26 cellular contexts compared by ENCODE assay signal in the genomic region with DNA sequence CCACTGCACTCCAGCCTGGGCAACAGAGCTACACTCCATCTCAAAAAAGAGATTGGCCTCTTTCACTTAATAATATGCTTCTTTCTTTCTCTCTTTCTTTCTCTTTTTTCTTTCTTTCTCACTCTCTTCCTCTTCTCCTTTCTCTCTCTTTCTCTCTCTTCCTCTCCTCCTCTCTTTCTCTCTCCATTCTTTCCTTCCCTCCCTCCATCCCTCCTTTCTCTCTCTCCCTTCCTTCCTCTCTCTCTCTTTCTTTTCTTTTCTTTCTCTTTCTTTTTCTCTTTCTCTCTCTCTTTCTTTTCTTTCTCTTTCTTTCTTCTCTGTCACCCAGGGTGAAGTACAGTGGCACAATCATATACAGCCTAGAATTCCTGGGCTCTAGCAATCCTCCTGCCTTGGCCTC. TPM values are rescaled to one million over a fixed set of nuclear protein-coding genes. Genes with fewer than 3 reads are reported as not detected.
DNase-seq lines count a peak whose midpoint lies in the region; ATAC-seq, FAIRE-seq and TF ChIP-seq lines count a peak whose summit lies in the region.
"Had no signal": no experiment of that assay in that cellular context is flagged by ENCODE, and none has a peak within 500 bp of the region (broad histone marks: within the 10 kb centered on the region; RNA-seq: fewer than 3 reads in every experiment).

No MANE protein-coding gene starts in this region.

- peaks cover 2% of the 10 kb centered on the region for H3K36me3 Mint-ChIP-seq in T-helper 2 cell treated with Interferon-gamma antibody and Interleukin-4, amounts not matched to agents 5 μg/mL and 100 μg/mL, for 36 hours (ENCODE audit: low read depth)
- no peaks in the 10 kb centered on the region for H3K36me3 Mint-ChIP-seq in activated naive CD4-positive, alpha-beta T cell treated with anti-CD3 and anti-CD28 coated beads, Interleukin-2, amount 50 U/mL, for 24 hours
- H3K36me3 Mint-ChIP-seq: CD4-positive, CD25-positive, alpha-beta regulatory T cell; CD8-positive, alpha-beta T cell had no signal

- H3K27me3 Mint-ChIP-seq in T-helper 2 cell treated with Interferon-gamma antibody and Interleukin-4, amounts not matched to agents 5 μg/mL and 100 μg/mL, for 36 hours (ENCODE audit: low read depth): no peaks in the 10 kb centered on the region
- H3K27me3 Mint-ChIP-seq in activated naive CD4-positive, alpha-beta T cell treated with anti-CD3 and anti-CD28 coated beads, Interleukin-2, amount 50 U/mL, for 24 hours: no peaks in the 10 kb centered on the region
- H3K27me3 Mint-ChIP-seq: B cell; CD4-positive, CD25-positive, alpha-beta regulatory T cell had no signal

- H3K4me2 ChIP-seq in K562 (ENCODE audit: insufficient read depth, low read length): no peak overlapping the region
- H3K4me2 ChIP-seq: BLaER1 had no signal

- no peaks in the 10 kb centered on the region for H3K9me3 Mint-ChIP-seq in T-helper 2 cell treated with Interferon-gamma antibody and Interleukin-4, amounts not matched to agents 5 μg/mL and 100 μg/mL, for 36 hours
- no peaks in the 10 kb centered on the region for H3K9me3 Mint-ChIP-seq in activated naive CD4-positive, alpha-beta T cell treated with anti-CD3 and anti-CD28 coated beads, Interleukin-2, amount 50 U/mL, for 24 hours
- H3K9me3 Mint-ChIP-seq: CD4-positive, CD25-positive, alpha-beta regulatory T cell; CD8-positive, alpha-beta T cell had no signal

- H3K27me3 ChIP-seq in K562 (ENCODE audit: control insufficient read depth in 2 of 2, insufficient read depth in 2 of 2, low read length in 2 of 2): no peaks in the 10 kb centered on the region
- H3K27me3 ChIP-seq: BLaER1 had no signal

- H3K9me3 ChIP-seq in HEK293 (ENCODE audit: control insufficient read depth, insufficient read depth, low read depth, low read length) (no peaks in the 10 kb centered on the region), K562 (replicated peaks; ENCODE audit: control insufficient read depth, insufficient read depth, low read depth, low read length) (no peaks in the 10 kb centered on the region)
- H3K9me3 ChIP-seq: BLaER1, Caco-2 had no signal

- H2AFZ ChIP-seq in K562 (ENCODE audit: low read depth, low read length): no peak overlapping the region
- H2AFZ ChIP-seq: GM23248 had no signal

- FAIRE-seq in K562 (lab: Jason Lieb, UNC): no peak
- FAIRE-seq: A204.1, GM12878, GM19239, H1 had no signal

- H3K36me3 ChIP-seq in HEK293 (ENCODE audit: control insufficient read depth in 2 of 2, insufficient read depth in 1 of 2, low read length in 2 of 2) (no peaks in the 10 kb centered on the region; a peak in 1 of 3 replicates), K562 (ENCODE audit: control insufficient read depth, insufficient read depth, low read length) (no peaks in the 10 kb centered on the region)
- H3K36me3 ChIP-seq: BLaER1 had no signal

- in situ Hi-C loops in K562 (cut with MboI): no loop called here

- H3K9me1 ChIP-seq in K562 (ENCODE audit: control insufficient read depth, insufficient read depth, low read length): no peaks in the 10 kb centered on the region

- no TSS peak for BruUV-seq in K562 (replicated peaks; lab: Mats Ljungman, UMichigan)

- peaks cover 3% of the 10 kb centered on the region; the same call in 1 of the 2 replicates for H3K4me1 ChIP-seq in HEK293 (ENCODE audit: control insufficient read depth, insufficient read depth, low read length)
- H3K4me1 ChIP-seq in K562 (replicated peaks in 1 of 2; ENCODE audit: control insufficient read depth in 2 of 2, insufficient read depth in 2 of 2, low read length in 2 of 2): peaks cover 0 to 5% of the 10 kb centered on the region in 2 experiments; a peak in 4 of 5 replicates
- H3K4me1 ChIP-seq: Caco-2 had no signal

- DNase-seq in T-helper 2 cell treated with Interferon-gamma antibody and Interleukin-4, amounts not matched to agents 5 μg/mL and 100 μg/mL, for 36 hours (ENCODE audit: low spot score): no peak
- no peak for DNase-seq in T-helper 2 cell
- no peak for DNase-seq in activated naive CD4-positive, alpha-beta T cell treated with anti-CD3 and anti-CD28 coated beads, Interleukin-2, amount 50 U/mL, for 16 hours
- DNase-seq in K562 (ENCODE audit: extremely low read depth in 1 of 4, low spot score in 3 of 4): no peak
- DNase-seq in inferior parietal cortex (ENCODE audit: extremely low spot score): no peak
- DNase-seq: Caco-2; CD4-positive, CD25-positive, alpha-beta regulatory T cell; CD8-positive, alpha-beta T cell; DMS153; DMS79; EL; GDM1; GM23248; H7; HCEC 1CT had no signal

- H3K4me3 ChIP-seq in HEK293 (ENCODE audit: low read depth, low read length): no peak overlapping the region
- H3K4me3 ChIP-seq in K562: no peak overlapping the region
- H3K4me3 ChIP-seq: BLaER1, GM12878, GM23248 had no signal

- POLR2A ChIA-PET in HEK293 (lab: Yijun Ruan, JAX) (no interaction called here), K562 (lab: Yijun Ruan, JAX) (no interaction called here)

- CTCF ChIA-PET in HEK293 (lab: Yijun Ruan, JAX) (no interaction called here), K562 (lab: Yijun Ruan, JAX; ENCODE audit: low intra/inter-chr PET ratio) (no interaction called here)

- intact Hi-C loops in K562 (cut with micrococcal nuclease): no loop called here

- no peak for TF ChIP-seq EP300 in K562 (IDR thresholded peaks at IDR 0.05; ENCODE audit: low read length)

- no peak for TF ChIP-seq RAD21 in K562 (CRISPR knock-in tag; conservative IDR thresholded peaks at IDR 0.05 in 1 of 2, IDR thresholded peaks at IDR 0.05 in 1 of 2)

- no peaks in the 10 kb centered on the region for H3K79me2 ChIP-seq in K562 (ENCODE audit: control insufficient read depth, insufficient read depth, low read length)

- H3K9ac ChIP-seq in K562 (ENCODE audit: insufficient read depth in 1 of 2, low read depth in 2 of 2, low read length in 2 of 2): no peak overlapping the region
- H3K9ac ChIP-seq: BLaER1, GM23248 had no signal

- H3K4me1 Mint-ChIP-seq in T-helper 2 cell treated with Interferon-gamma antibody and Interleukin-4, amounts not matched to agents 5 μg/mL and 100 μg/mL, for 36 hours (ENCODE audit: low read depth): peaks cover 28% of the 10 kb centered on the region
- peaks cover 18% of the 10 kb centered on the region for H3K4me1 Mint-ChIP-seq in activated naive CD4-positive, alpha-beta T cell treated with anti-CD3 and anti-CD28 coated beads, Interleukin-2, amount 50 U/mL, for 24 hours

- no peaks in the 10 kb centered on the region for H4K20me1 ChIP-seq in K562 (replicated peaks; ENCODE audit: control insufficient read depth, insufficient read depth, low read length)
- H4K20me1 ChIP-seq: BLaER1 had no signal

- H3K27ac Mint-ChIP-seq in T-helper 2 cell treated with Interferon-gamma antibody and Interleukin-4, amounts not matched to agents 5 μg/mL and 100 μg/mL, for 36 hours: peak overlapping the region; percentile 3
- peak overlapping the region; percentile 47 for H3K27ac Mint-ChIP-seq in activated naive CD4-positive, alpha-beta T cell treated with anti-CD3 and anti-CD28 coated beads, Interleukin-2, amount 50 U/mL, for 24 hours
- H3K27ac Mint-ChIP-seq: B cell; CD8-positive, alpha-beta T cell had no signal

- H3K27ac ChIP-seq in HEK293 (ENCODE audit: extremely low read depth, low read depth, low read length): no peak overlapping the region
- no peak overlapping the region for H3K27ac ChIP-seq in K562 (ENCODE audit: extremely low read depth, low read depth, low read length)
- H3K27ac ChIP-seq: 22Rv1, BLaER1, C4-2B, GM23248 had no signal

- TF ChIP-seq CTCF in HEK293 (tag by site-specific recombination; IDR thresholded peaks at IDR 0.05) (no peak), K562 (IDR thresholded peaks at IDR 0.05 in 2 of 3, conservative IDR thresholded peaks at IDR 0.05 in 1 of 3; ENCODE audit: insufficient read depth in 2 of 3, low read depth in 1 of 3, low read length in 3 of 3) (no peak)

- ATAC-seq in K562 (no peak), HG03139 (IDR thresholded peaks at IDR 0.05; ENCODE audit: unreplicated experiment) (no peak)
- ATAC-seq: CD8-positive, alpha-beta T cell; GM12878 had no signal

- no peak for TF ChIP-seq POLR2A in K562 (conservative IDR thresholded peaks at IDR 0.05)

- no peak overlapping the region for H3K4me3 Mint-ChIP-seq in T-helper 2 cell treated with Interferon-gamma antibody and Interleukin-4, amounts not matched to agents 5 μg/mL and 100 μg/mL, for 36 hours
- no peak overlapping the region for H3K4me3 Mint-ChIP-seq in activated naive CD4-positive, alpha-beta T cell treated with anti-CD3 and anti-CD28 coated beads, Interleukin-2, amount 50 U/mL, for 24 hours
- H3K4me3 Mint-ChIP-seq: B cell; CD4-positive, CD25-positive, alpha-beta regulatory T cell; CD8-positive, alpha-beta T cell had no signal

TF ChIP-seq in HEK293, 187 proteins besides CTCF, POLR2A, EP300 and RAD21 (continues in another document):
- TF ChIP-seq ZNF596 (tag by site-specific recombination; IDR thresholded peaks at IDR 0.05) (peak; percentile 66; the same call in 1 of the 2 replicates), ZNF16 (tag by site-specific recombination; IDR thresholded peaks at IDR 0.05; ENCODE audit: low read depth) (no peak), ZNF366 (tag by site-specific recombination; conservative IDR thresholded peaks at IDR 0.05) (peak; percentile 85), GLI4 (tag by site-specific recombination; IDR thresholded peaks at IDR 0.05) (no peak)

RNA-seq across cellular contexts. Expression of a gene that starts 38.4 kb away (rescaled TPM):
- 1.8 and 3.8 TPM in 2 replicates for total RNA-seq in K562 (2011; cell fraction: chromatin; rRNA removed; ENCODE audit: low replicate concordance)
- 5.5 and 6.5 TPM in 2 replicates for total RNA-seq in K562 (2011; cell fraction: nucleolus; rRNA removed)
- total RNA-seq in K562 (2011; cell fraction: nucleoplasm; rRNA removed): 2.5 and 3.7 TPM in 2 replicates
- total RNA-seq in K562 (2014; rRNA removed) (14.4 and 18.2 TPM in 2 replicates), K562 (2014; rRNA removed; fragmentation: Illumina TruSeq; extraction: Trizol) (2.4 and 2.5 TPM in 2 replicates), K562 (2015; rRNA removed; fragmentation: Illumina TruSeq; extraction: Trizol) (4.2 and 5.1 TPM in 2 replicates), K562 (2021) (21.6 and 22.1 TPM in 2 replicates)
- polyA plus RNA-seq in K562 (2011; rRNA removed) (1.3 and 2.8 TPM in 2 replicates), K562 (2014; fragmentation: Illumina TruSeq; extraction: Trizol) (2.5 and 3.6 TPM in 2 replicates), K562 (2014; fragmentation: Nextera tagmentation; extraction: Ambion mirVana) (under 1 TPM; 0.52 to 0.75 TPM), K562 (2014; rRNA removed) (6.5 and 6.9 TPM in 2 replicates)
- 1.7 and 4.5 TPM in 2 replicates for polyA plus RNA-seq in K562 (2011; cell fraction: cytosol; rRNA removed)
- 3.2 and 4.7 TPM in 2 replicates for polyA plus RNA-seq in K562 (2011; cell fraction: nucleus; rRNA removed)
- 16.8 and 19.2 TPM in 2 replicates for polyA plus RNA-seq in K562 (2012)
- polyA minus RNA-seq in K562 (2011; rRNA and poly(A)+ RNA removed): 2.2 TPM in 2 replicates
- 6.6 and 10.5 TPM in 2 replicates for polyA minus RNA-seq in K562 (2011; cell fraction: cytosol; rRNA and poly(A)+ RNA removed)
- polyA minus RNA-seq in K562 (2011; cell fraction: nucleus; rRNA and poly(A)+ RNA removed): 3.1 and 5.6 TPM in 2 replicates
